1 cellular context compared by ENCODE assay signal in the genomic region with DNA sequence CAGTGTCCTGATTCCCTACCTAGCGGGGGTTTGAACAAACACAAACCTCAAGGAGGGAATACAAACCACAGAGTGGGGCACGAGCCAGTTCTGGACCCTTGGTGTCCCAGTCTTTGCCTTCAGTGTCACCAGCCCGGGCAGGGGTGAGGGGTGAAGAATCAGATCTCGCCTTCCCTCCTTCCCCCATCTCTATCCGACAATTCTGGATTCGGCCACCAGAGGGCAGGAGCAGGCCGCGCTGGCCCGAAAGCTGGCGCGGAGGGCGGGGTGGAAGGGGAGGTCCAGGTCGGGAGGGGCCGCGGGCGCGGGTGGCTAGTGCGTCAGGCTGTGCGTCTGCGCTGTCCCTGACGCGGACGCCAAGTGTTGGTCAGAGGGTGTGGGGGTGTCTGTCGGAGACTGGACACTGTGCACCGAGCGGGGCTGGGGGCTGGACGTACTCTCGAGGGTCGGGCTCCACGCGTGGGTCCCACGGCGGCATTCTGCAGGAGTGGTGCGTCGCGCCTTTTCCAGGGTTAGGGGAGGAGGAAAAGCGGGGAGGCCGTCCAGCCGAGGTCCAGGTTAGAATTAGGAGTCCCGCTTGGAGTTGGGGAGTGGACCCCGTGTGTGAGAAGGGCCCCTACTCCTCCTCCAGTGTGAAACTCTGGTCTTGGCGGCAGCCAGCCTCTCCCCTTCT.
TF ChIP-seq lines count a peak whose summit lies in the region.

No MANE protein-coding gene starts in this region.

TF ChIP-seq in HepG2, 621 proteins besides CTCF, POLR2A, EP300 and RAD21 (continued from another document and continues in another):
- TF ChIP-seq, protein P1, sequence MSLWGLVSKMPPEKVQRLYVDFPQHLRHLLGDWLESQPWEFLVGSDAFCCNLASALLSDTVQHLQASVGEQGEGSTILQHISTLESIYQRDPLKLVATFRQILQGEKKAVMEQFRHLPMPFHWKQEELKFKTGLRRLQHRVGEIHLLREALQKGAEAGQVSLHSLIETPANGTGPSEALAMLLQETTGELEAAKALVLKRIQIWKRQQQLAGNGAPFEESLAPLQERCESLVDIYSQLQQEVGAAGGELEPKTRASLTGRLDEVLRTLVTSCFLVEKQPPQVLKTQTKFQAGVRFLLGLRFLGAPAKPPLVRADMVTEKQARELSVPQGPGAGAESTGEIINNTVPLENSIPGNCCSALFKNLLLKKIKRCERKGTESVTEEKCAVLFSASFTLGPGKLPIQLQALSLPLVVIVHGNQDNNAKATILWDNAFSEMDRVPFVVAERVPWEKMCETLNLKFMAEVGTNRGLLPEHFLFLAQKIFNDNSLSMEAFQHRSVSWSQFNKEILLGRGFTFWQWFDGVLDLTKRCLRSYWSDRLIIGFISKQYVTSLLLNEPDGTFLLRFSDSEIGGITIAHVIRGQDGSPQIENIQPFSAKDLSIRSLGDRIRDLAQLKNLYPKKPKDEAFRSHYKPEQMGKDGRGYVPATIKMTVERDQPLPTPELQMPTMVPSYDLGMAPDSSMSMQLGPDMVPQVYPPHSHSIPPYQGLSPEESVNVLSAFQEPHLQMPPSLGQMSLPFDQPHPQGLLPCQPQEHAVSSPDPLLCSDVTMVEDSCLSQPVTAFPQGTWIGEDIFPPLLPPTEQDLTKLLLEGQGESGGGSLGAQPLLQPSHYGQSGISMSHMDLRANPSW (CRISPR knock-in tag; IDR thresholded peaks at IDR 0.05; ENCODE audit: borderline replicate concordance), result no peak
- TF ChIP-seq ZNF772 (CRISPR knock-in tag; IDR thresholded peaks at IDR 0.05) (no peak), ZNF615 (CRISPR knock-in tag; IDR thresholded peaks at IDR 0.05; ENCODE audit: borderline replicate concordance) (no peak), ZNF335 (CRISPR knock-in tag; IDR thresholded peaks at IDR 0.05) (0 out of 2 replicates have a peak, but pooled peaks have one; percentile 37), RBM39 (IDR thresholded peaks at IDR 0.05; ENCODE audit: low read depth, low read length, poor library complexity, severe bottlenecking) (peak; percentile 86), ZNF720 (CRISPR knock-in tag; IDR thresholded peaks at IDR 0.05) (no peak), TBX2 (CRISPR knock-in tag; IDR thresholded peaks at IDR 0.05; ENCODE audit: borderline replicate concordance) (0 out of 2 replicates have a peak, but pooled peaks have one; percentile 20), FOXP1 (IDR thresholded peaks at IDR 0.05) (no peak), FOXP1 (CRISPR knock-in tag; IDR thresholded peaks at IDR 0.05) (no peak), ZNF776 (CRISPR knock-in tag; IDR thresholded peaks at IDR 0.05) (no peak), ZFP37 (CRISPR knock-in tag; IDR thresholded peaks at IDR 0.05; ENCODE audit: borderline replicate concordance) (no peak), ZNF124 (CRISPR knock-in tag; IDR thresholded peaks at IDR 0.05) (no peak), NFYB (CRISPR knock-in tag; IDR thresholded peaks at IDR 0.05) (no peak), ZNF543 (CRISPR knock-in tag; IDR thresholded peaks at IDR 0.05) (no peak), PHF20 (CRISPR knock-in tag; IDR thresholded peaks at IDR 0.05) (no peak), HOXD1 (CRISPR knock-in tag; IDR thresholded peaks at IDR 0.05) (no peak), ZBTB42 (CRISPR knock-in tag; IDR thresholded peaks at IDR 0.05) (no peak), DPF2 (CRISPR knock-in tag; IDR thresholded peaks at IDR 0.05; ENCODE audit: borderline replicate concordance, low read depth) (no peak), DNMT1 (CRISPR knock-in tag; IDR thresholded peaks at IDR 0.05) (no peak), ZNF44 (CRISPR knock-in tag; IDR thresholded peaks at IDR 0.05) (no peak), NFRKB (IDR thresholded peaks at IDR 0.05) (no peak), SSRP1 (CRISPR knock-in tag; IDR thresholded peaks at IDR 0.05) (no peak), JARID2 (CRISPR knock-in tag; IDR thresholded peaks at IDR 0.05; ENCODE audit: insufficient replicate concordance) (no peak), CEBPG (CRISPR knock-in tag; IDR thresholded peaks at IDR 0.05) (no peak), TSC22D2 (CRISPR knock-in tag; IDR thresholded peaks at IDR 0.05; ENCODE audit: borderline replicate concordance) (0 out of 2 replicates have a peak, but pooled peaks have one; percentile 45), HDAC6 (IDR thresholded peaks at IDR 0.05; ENCODE audit: low read depth, low read length) (no peak)
- TF ChIP-seq, protein P2, sequence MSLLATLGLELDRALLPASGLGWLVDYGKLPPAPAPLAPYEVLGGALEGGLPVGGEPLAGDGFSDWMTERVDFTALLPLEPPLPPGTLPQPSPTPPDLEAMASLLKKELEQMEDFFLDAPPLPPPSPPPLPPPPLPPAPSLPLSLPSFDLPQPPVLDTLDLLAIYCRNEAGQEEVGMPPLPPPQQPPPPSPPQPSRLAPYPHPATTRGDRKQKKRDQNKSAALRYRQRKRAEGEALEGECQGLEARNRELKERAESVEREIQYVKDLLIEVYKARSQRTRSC (CRISPR knock-in tag; IDR thresholded peaks at IDR 0.05; ENCODE audit: low read depth), result no peak
- TF ChIP-seq, protein P3, sequence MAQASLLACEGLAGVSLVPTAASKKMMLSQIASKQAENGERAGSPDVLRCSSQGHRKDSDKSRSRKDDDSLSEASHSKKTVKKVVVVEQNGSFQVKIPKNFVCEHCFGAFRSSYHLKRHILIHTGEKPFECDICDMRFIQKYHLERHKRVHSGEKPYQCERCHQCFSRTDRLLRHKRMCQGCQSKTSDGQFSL (CRISPR knock-in tag; IDR thresholded peaks at IDR 0.05), result peak; percentile 7; the same call in 1 of the 2 replicates
- TF ChIP-seq, protein P4, sequence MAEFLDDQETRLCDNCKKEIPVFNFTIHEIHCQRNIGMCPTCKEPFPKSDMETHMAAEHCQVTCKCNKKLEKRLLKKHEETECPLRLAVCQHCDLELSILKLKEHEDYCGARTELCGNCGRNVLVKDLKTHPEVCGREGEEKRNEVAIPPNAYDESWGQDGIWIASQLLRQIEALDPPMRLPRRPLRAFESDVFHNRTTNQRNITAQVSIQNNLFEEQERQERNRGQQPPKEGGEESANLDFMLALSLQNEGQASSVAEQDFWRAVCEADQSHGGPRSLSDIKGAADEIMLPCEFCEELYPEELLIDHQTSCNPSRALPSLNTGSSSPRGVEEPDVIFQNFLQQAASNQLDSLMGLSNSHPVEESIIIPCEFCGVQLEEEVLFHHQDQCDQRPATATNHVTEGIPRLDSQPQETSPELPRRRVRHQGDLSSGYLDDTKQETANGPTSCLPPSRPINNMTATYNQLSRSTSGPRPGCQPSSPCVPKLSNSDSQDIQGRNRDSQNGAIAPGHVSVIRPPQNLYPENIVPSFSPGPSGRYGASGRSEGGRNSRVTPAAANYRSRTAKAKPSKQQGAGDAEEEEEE (CRISPR knock-in tag; IDR thresholded peaks at IDR 0.05; ENCODE audit: borderline replicate concordance), result no peak
- TF ChIP-seq, protein P5, sequence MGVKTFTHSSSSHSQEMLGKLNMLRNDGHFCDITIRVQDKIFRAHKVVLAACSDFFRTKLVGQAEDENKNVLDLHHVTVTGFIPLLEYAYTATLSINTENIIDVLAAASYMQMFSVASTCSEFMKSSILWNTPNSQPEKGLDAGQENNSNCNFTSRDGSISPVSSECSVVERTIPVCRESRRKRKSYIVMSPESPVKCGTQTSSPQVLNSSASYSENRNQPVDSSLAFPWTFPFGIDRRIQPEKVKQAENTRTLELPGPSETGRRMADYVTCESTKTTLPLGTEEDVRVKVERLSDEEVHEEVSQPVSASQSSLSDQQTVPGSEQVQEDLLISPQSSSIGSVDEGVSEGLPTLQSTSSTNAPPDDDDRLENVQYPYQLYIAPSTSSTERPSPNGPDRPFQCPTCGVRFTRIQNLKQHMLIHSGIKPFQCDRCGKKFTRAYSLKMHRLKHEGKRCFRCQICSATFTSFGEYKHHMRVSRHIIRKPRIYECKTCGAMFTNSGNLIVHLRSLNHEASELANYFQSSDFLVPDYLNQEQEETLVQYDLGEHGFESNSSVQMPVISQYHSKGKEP (CRISPR knock-in tag; IDR thresholded peaks at IDR 0.05), result no peak
- TF ChIP-seq, protein P6, sequence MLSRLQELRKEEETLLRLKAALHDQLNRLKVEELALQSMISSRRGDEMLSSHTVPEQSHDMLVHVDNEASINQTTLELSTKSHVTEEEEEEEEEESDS (CRISPR knock-in tag; IDR thresholded peaks at IDR 0.05; ENCODE audit: borderline replicate concordance), result 0 out of 2 replicates have a peak, but pooled peaks have one; percentile 35
- TF ChIP-seq, protein P7, sequence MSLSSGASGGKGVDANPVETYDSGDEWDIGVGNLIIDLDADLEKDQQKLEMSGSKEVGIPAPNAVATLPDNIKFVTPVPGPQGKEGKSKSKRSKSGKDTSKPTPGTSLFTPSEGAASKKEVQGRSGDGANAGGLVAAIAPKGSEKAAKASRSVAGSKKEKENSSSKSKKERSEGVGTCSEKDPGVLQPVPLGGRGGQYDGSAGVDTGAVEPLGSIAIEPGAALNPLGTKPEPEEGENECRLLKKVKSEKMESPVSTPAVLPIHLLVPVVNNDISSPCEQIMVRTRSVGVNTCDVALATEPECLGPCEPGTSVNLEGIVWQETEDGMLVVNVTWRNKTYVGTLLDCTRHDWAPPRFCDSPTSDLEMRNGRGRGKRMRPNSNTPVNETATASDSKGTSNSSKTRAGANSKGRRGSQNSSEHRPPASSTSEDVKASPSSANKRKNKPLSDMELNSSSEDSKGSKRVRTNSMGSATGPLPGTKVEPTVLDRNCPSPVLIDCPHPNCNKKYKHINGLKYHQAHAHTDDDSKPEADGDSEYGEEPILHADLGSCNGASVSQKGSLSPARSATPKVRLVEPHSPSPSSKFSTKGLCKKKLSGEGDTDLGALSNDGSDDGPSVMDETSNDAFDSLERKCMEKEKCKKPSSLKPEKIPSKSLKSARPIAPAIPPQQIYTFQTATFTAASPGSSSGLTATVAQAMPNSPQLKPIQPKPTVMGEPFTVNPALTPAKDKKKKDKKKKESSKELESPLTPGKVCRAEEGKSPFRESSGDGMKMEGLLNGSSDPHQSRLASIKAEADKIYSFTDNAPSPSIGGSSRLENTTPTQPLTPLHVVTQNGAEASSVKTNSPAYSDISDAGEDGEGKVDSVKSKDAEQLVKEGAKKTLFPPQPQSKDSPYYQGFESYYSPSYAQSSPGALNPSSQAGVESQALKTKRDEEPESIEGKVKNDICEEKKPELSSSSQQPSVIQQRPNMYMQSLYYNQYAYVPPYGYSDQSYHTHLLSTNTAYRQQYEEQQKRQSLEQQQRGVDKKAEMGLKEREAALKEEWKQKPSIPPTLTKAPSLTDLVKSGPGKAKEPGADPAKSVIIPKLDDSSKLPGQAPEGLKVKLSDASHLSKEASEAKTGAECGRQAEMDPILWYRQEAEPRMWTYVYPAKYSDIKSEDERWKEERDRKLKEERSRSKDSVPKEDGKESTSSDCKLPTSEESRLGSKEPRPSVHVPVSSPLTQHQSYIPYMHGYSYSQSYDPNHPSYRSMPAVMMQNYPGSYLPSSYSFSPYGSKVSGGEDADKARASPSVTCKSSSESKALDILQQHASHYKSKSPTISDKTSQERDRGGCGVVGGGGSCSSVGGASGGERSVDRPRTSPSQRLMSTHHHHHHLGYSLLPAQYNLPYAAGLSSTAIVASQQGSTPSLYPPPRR (CRISPR knock-in tag; IDR thresholded peaks at IDR 0.05; ENCODE audit: borderline replicate concordance), result no peak
- TF ChIP-seq, protein P8, sequence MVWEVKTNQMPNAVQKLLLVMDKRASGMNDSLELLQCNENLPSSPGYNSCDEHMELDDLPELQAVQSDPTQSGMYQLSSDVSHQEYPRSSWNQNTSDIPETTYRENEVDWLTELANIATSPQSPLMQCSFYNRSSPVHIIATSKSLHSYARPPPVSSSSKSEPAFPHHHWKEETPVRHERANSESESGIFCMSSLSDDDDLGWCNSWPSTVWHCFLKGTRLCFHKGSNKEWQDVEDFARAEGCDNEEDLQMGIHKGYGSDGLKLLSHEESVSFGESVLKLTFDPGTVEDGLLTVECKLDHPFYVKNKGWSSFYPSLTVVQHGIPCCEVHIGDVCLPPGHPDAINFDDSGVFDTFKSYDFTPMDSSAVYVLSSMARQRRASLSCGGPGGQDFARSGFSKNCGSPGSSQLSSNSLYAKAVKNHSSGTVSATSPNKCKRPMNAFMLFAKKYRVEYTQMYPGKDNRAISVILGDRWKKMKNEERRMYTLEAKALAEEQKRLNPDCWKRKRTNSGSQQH (CRISPR knock-in tag; IDR thresholded peaks at IDR 0.05; ENCODE audit: low read depth), result no peak
- TF ChIP-seq, protein P9, sequence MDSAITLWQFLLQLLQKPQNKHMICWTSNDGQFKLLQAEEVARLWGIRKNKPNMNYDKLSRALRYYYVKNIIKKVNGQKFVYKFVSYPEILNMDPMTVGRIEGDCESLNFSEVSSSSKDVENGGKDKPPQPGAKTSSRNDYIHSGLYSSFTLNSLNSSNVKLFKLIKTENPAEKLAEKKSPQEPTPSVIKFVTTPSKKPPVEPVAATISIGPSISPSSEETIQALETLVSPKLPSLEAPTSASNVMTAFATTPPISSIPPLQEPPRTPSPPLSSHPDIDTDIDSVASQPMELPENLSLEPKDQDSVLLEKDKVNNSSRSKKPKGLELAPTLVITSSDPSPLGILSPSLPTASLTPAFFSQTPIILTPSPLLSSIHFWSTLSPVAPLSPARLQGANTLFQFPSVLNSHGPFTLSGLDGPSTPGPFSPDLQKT (CRISPR knock-in tag; IDR thresholded peaks at IDR 0.05; ENCODE audit: borderline replicate concordance), result no peak
- TF ChIP-seq, protein P10, sequence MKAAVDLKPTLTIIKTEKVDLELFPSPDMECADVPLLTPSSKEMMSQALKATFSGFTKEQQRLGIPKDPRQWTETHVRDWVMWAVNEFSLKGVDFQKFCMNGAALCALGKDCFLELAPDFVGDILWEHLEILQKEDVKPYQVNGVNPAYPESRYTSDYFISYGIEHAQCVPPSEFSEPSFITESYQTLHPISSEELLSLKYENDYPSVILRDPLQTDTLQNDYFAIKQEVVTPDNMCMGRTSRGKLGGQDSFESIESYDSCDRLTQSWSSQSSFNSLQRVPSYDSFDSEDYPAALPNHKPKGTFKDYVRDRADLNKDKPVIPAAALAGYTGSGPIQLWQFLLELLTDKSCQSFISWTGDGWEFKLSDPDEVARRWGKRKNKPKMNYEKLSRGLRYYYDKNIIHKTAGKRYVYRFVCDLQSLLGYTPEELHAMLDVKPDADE (CRISPR knock-in tag; IDR thresholded peaks at IDR 0.05), result no peak
- TF ChIP-seq, protein P11, sequence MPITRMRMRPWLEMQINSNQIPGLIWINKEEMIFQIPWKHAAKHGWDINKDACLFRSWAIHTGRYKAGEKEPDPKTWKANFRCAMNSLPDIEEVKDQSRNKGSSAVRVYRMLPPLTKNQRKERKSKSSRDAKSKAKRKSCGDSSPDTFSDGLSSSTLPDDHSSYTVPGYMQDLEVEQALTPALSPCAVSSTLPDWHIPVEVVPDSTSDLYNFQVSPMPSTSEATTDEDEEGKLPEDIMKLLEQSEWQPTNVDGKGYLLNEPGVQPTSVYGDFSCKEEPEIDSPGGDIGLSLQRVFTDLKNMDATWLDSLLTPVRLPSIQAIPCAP (CRISPR knock-in tag; IDR thresholded peaks at IDR 0.05; ENCODE audit: low read depth), result no peak
- TF ChIP-seq, protein P12, sequence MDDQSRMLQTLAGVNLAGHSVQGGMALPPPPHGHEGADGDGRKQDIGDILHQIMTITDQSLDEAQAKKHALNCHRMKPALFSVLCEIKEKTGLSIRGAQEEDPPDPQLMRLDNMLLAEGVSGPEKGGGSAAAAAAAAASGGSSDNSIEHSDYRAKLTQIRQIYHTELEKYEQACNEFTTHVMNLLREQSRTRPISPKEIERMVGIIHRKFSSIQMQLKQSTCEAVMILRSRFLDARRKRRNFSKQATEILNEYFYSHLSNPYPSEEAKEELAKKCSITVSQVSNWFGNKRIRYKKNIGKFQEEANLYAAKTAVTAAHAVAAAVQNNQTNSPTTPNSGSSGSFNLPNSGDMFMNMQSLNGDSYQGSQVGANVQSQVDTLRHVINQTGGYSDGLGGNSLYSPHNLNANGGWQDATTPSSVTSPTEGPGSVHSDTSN (CRISPR knock-in tag; IDR thresholded peaks at IDR 0.05; ENCODE audit: borderline replicate concordance), result no peak
